ENCODE assay signal across 12 cellular contexts in the genomic region with DNA sequence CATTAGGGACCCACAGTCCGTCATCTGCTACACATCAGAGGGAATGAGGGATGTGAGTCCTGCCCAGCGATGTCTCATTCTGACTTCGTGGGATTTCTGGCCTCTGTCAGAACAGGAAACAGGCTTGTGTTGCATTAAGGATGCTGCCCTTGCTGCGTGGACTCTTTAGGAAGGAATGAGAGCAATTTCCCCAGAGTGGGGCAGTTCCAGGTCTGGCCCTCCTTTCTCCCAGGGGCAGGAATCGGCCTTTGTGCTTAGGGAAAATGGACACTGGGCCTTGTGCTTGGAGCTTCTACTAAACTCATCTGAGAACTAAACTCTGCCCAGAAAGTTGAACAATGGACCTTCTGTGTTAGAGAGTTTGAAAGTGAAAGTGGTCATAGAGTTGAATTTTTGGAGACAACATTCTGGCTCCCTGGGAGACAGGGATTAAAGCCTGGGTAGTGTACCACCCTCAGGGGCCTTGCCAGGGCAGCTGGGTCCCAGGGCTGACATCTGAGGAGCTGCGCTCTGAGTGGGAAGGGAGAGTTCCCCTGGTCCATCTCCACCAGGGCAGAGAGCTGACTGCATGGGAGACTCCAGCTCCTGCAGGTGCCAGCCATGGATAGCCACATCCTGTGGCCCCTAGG. TPM values are rescaled to one million over a fixed set of nuclear protein-coding genes. Genes with fewer than 3 reads are reported as not detected.
DNase-seq lines count a peak whose midpoint lies in the region; ATAC-seq, FAIRE-seq and TF ChIP-seq lines count a peak whose summit lies in the region.
"Had no signal": no experiment of that assay in that cellular context is flagged by ENCODE, and none has a peak within 500 bp of the region (broad histone marks: within the 10 kb centered on the region; RNA-seq: fewer than 3 reads in every experiment).

No MANE protein-coding gene starts in this region.

- peak; percentile 38 for DNase-seq in CD1c-positive myeloid dendritic cell (ENCODE audit: extremely low spot score)
- DNase-seq in fibroblast of villous mesenchyme (ENCODE audit: low read depth), result peak; percentile 33
- no peak for DNase-seq in pancreas
- no peak for DNase-seq in NCI-H2107 (lab: John Stamatoyannopoulos, UW)
- no peak for DNase-seq in NCI-H1105 (lab: John Stamatoyannopoulos, UW)
- DNase-seq in ovary, result no peak
- DNase-seq: activated gamma-delta T cell, DMS153, NCI-H526 had no signal

- H3K4me1 ChIP-seq in pancreas (peaks cover 0 to 16% (median 7%) of the 10 kb centered on the region in 3 donors), ovary (ENCODE audit: insufficient read depth) (peaks cover 3% of the 10 kb centered on the region)

- ATAC-seq in SK-N-SH treated with all-trans-retinoic acid at 6 μM for 48 hours, result peak; percentile 64
- ATAC-seq in pancreas, result peak in 3 of 4 donors; percentile 44 to 75 (median 69)
- no peak for ATAC-seq in HG02678 (IDR thresholded peaks at IDR 0.05; ENCODE audit: unreplicated experiment)

- no peak overlapping the region for H3K4me3 ChIP-seq in fibroblast of villous mesenchyme (ENCODE audit: low read depth, low read length)
- H3K4me3 ChIP-seq in pancreas, result no peak overlapping the region
- no peak overlapping the region for H3K4me3 ChIP-seq in ovary

- no peak for FAIRE-seq in pancreas (lab: Jason Lieb, UNC)

- no peak for TF ChIP-seq POLR2A in ovary (IDR thresholded peaks at IDR 0.05)

- H3K27me3 ChIP-seq in pancreas, result no peaks in the 10 kb centered on the region
- H3K27me3 ChIP-seq in ovary, result no peaks in the 10 kb centered on the region

- no peaks in the 10 kb centered on the region for H3K36me3 ChIP-seq in pancreas
- no peaks in the 10 kb centered on the region for H3K36me3 ChIP-seq in ovary

- TF ChIP-seq CTCF in fibroblast of villous mesenchyme (IDR thresholded peaks at IDR 0.05; ENCODE audit: insufficient read depth, low read depth, low read length) (no peak), pancreas (IDR thresholded peaks at IDR 0.05) (no peak), ovary (IDR thresholded peaks at IDR 0.05) (no peak)

- H3K9me3 ChIP-seq in pancreas (no peaks in the 10 kb centered on the region), ovary (no peaks in the 10 kb centered on the region)

- intact Hi-C loops in pancreas (cut with DNase I), result no loop called here
- intact Hi-C loops in ovary (cut with DNase I), result no loop called here

- 81% methylated on average over 6 of the region's 6 CpGs for WGBS in pancreas, 2 donors
- WGBS in ovary, 3 donors, result 77 to 85% (median 81%) methylated on average over 6 of the region's 6 CpGs

- TF ChIP-seq EP300 in ovary (IDR thresholded peaks at IDR 0.05), result no peak

- H3K27ac ChIP-seq in pancreas, result peak overlapping the region in 3 of 4 donors; percentile 28 to 76 (median 52)
- H3K27ac ChIP-seq in ovary, result no peak overlapping the region

TF ChIP-seq in SK-N-SH treated with all-trans-retinoic acid at 6 μM for 48 hours, 23 proteins besides CTCF, POLR2A, EP300 and RAD21:
- TF ChIP-seq ESRRG (CRISPR knock-in tag; IDR thresholded peaks at IDR 0.05) (no peak), GLIS3 (CRISPR knock-in tag; IDR thresholded peaks at IDR 0.05) (no peak), BACH2 (CRISPR knock-in tag; IDR thresholded peaks at IDR 0.05; ENCODE audit: borderline replicate concordance) (no peak), ARNTL (CRISPR knock-in tag; IDR thresholded peaks at IDR 0.05; ENCODE audit: borderline replicate concordance, low read depth) (no peak), ZNF70 (CRISPR knock-in tag; IDR thresholded peaks at IDR 0.05) (no peak), ZFP30 (CRISPR knock-in tag; IDR thresholded peaks at IDR 0.05) (no peak), ZFP3 (CRISPR knock-in tag; IDR thresholded peaks at IDR 0.05) (no peak), PPARA (CRISPR knock-in tag; IDR thresholded peaks at IDR 0.05; ENCODE audit: borderline replicate concordance) (no peak), ZNF8 (CRISPR knock-in tag; IDR thresholded peaks at IDR 0.05) (no peak), ISL1 (CRISPR knock-in tag; IDR thresholded peaks at IDR 0.05) (no peak), OSR1 (CRISPR knock-in tag; IDR thresholded peaks at IDR 0.05) (no peak), TCF4 (CRISPR knock-in tag; IDR thresholded peaks at IDR 0.05; ENCODE audit: borderline replicate concordance) (no peak), TOX (CRISPR knock-in tag; IDR thresholded peaks at IDR 0.05; ENCODE audit: borderline replicate concordance) (no peak), CSRNP3 (CRISPR knock-in tag; IDR thresholded peaks at IDR 0.05) (no peak), ZNF565 (CRISPR knock-in tag; conservative IDR thresholded peaks at IDR 0.05; ENCODE audit: low read depth) (no peak)
- TF ChIP-seq, protein P1, sequence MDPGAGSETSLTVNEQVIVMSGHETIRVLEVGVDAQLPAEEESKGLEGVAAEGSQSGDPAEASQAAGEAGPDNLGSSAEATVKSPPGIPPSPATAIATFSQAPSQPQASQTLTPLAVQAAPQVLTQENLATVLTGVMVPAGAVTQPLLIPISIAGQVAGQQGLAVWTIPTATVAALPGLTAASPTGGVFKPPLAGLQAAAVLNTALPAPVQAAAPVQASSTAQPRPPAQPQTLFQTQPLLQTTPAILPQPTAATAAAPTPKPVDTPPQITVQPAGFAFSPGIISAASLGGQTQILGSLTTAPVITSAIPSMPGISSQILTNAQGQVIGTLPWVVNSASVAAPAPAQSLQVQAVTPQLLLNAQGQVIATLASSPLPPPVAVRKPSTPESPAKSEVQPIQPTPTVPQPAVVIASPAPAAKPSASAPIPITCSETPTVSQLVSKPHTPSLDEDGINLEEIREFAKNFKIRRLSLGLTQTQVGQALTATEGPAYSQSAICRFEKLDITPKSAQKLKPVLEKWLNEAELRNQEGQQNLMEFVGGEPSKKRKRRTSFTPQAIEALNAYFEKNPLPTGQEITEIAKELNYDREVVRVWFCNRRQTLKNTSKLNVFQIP (CRISPR knock-in tag; IDR thresholded peaks at IDR 0.05; ENCODE audit: borderline replicate concordance, low read depth), result no peak
- TF ChIP-seq, protein P2, sequence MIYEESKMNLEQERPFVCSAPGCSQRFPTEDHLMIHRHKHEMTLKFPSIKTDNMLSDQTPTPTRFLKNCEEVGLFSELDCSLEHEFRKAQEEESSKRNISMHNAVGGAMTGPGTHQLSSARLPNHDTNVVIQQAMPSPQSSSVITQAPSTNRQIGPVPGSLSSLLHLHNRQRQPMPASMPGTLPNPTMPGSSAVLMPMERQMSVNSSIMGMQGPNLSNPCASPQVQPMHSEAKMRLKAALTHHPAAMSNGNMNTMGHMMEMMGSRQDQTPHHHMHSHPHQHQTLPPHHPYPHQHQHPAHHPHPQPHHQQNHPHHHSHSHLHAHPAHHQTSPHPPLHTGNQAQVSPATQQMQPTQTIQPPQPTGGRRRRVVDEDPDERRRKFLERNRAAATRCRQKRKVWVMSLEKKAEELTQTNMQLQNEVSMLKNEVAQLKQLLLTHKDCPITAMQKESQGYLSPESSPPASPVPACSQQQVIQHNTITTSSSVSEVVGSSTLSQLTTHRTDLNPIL (CRISPR knock-in tag; IDR thresholded peaks at IDR 0.05; ENCODE audit: low read depth), result no peak
- TF ChIP-seq, protein P3, sequence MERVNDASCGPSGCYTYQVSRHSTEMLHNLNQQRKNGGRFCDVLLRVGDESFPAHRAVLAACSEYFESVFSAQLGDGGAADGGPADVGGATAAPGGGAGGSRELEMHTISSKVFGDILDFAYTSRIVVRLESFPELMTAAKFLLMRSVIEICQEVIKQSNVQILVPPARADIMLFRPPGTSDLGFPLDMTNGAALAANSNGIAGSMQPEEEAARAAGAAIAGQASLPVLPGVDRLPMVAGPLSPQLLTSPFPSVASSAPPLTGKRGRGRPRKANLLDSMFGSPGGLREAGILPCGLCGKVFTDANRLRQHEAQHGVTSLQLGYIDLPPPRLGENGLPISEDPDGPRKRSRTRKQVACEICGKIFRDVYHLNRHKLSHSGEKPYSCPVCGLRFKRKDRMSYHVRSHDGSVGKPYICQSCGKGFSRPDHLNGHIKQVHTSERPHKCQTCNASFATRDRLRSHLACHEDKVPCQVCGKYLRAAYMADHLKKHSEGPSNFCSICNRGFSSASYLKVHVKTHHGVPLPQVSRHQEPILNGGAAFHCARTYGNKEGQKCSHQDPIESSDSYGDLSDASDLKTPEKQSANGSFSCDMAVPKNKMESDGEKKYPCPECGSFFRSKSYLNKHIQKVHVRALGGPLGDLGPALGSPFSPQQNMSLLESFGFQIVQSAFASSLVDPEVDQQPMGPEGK (CRISPR knock-in tag; IDR thresholded peaks at IDR 0.05; ENCODE audit: borderline replicate concordance), result no peak

RNA-seq across cellular contexts. Expression of gene S1PR3, which starts 37.8 kb away (rescaled TPM):
- total RNA-seq in fibroblast of villous mesenchyme (102 and 279 TPM in 2 replicates), pancreas (1 to 10 TPM; 1.4 to 4.1 (median 2.8) TPM), ovary (10 to 100 TPM in 2 of 7 donors, 1 to 10 TPM in 5; 1.9 to 12.4 (median 5.9) TPM)
- polyA plus RNA-seq in pancreas (1 to 10 TPM; 1.8 to 1.9 TPM), ovary (10 to 100 TPM in 1 of 2 donors, 1 to 10 TPM in 1; 3.1 to 18.5 TPM)
- polyA plus RNA-seq: IgD-negative memory B cell had no signal

Comparison
In these comparisons a context has a peak if more than half of its experiments do, and no peak if none do; other contexts are left out.
1. DNase-seq: peak in CD1c-positive myeloid dendritic cell (single experiment) and fibroblast of villous mesenchyme (single experiment); none in pancreas (0 of 6), NCI-H2107 (single experiment), NCI-H1105 (single experiment) and ovary (0 of 5).
2. H3K27ac ChIP-seq: peak in pancreas (3 of 4); none in ovary (0 of 2).